In the genomic region with DNA sequence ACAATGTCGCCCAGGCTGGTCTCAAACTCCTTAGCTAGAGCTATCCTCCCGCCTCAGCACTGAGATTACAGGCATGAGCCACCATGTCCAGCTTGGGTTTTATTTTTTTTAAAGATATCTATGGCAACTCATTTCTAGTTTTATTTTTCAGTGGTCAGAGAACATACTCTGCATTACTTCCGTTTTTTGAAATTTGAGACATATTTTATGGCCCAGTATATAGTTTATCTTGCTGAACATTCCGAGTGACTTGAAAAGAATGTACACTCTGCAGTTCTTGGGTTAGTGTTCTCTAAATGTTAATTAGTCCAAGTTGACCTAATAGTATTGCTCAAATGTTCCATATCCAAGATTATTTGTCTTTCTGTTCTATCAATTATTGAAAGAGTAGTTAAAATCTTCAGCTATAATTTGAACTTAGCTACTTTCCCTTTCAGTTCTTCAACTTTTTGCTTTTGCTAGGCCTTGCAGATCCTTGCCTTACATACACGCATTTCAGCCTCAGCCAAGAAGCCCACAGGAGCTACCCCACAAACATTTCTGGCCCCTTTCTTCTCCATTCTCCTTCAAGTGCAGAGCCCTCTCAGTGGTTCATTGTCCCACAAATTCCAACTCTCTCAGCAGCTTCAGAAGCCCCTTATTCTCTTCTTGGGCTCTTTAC, we compare ENCODE assay signal across 25 cellular contexts. TPM values are rescaled to one million over a fixed set of nuclear protein-coding genes. Genes with fewer than 3 reads are reported as not detected.
DNase-seq lines count a peak whose midpoint lies in the region; ATAC-seq and TF ChIP-seq lines count a peak whose summit lies in the region.
"Had no signal": no experiment of that assay in that cellular context is flagged by ENCODE, and none has a peak within 500 bp of the region (broad histone marks: within the 10 kb centered on the region; RNA-seq: fewer than 3 reads in every experiment).

No MANE protein-coding gene starts in this region.

- no peak overlapping the region for H3K4me2 ChIP-seq in Loucy (ENCODE audit: low read depth, low read length, poor library complexity, severe bottlenecking)
- H3K4me2 ChIP-seq in mesenchymal stem cell (ENCODE audit: low read length, poor library complexity, severe bottlenecking), result no peak overlapping the region

- peaks cover 4% of the 10 kb centered on the region for H3K36me3 Mint-ChIP-seq in chondrocyte (ENCODE audit: low read depth)
- H3K36me3 Mint-ChIP-seq: activated naive CD8-positive, alpha-beta T cell treated with anti-CD3 and anti-CD28 coated beads, Interleukin-2, amount 10 ng/mL, durations not matched to agents 7 days and 5 days had no signal

- H3K36me3 ChIP-seq in Loucy (ENCODE audit: insufficient read depth, low read length) (no peaks in the 10 kb centered on the region), mesenchymal stem cell (ENCODE audit: control insufficient read depth in 1 of 2, insufficient read depth in 2 of 2, low read depth in 1 of 2, low read length in 2 of 2) (no peaks in the 10 kb centered on the region)
- H3K36me3 ChIP-seq: cardiac muscle cell, neutrophil had no signal

- no peak overlapping the region for H4K8ac ChIP-seq in mesenchymal stem cell (ENCODE audit: low read length)

- H4K20me1 ChIP-seq in Loucy (ENCODE audit: insufficient read depth, low read length, poor library complexity, severe bottlenecking), result no peaks in the 10 kb centered on the region

- H3K4ac ChIP-seq in mesenchymal stem cell (ENCODE audit: low read depth in 1 of 2, low read length in 2 of 2), result no peak overlapping the region

- no peaks in the 10 kb centered on the region for H3K27me3 Mint-ChIP-seq in chondrocyte (ENCODE audit: low read depth)
- H3K27me3 Mint-ChIP-seq: activated B cell treated with CpG ODN at 0.5 μM for 24 hours; stimulated activated naive CD8-positive, alpha-beta T cell treated with anti-CD3 and anti-CD28 coated beads, Interleukin-15, Interleukin-2, amounts not matched to agents 100 ng/mL and 50 ng/mL, for 24 hours had no signal

- no peaks in the 10 kb centered on the region; the same call in 1 of the 2 replicates for H3K9me3 ChIP-seq in Loucy (ENCODE audit: insufficient read depth, low read depth, low read length)
- H3K9me3 ChIP-seq in mesenchymal stem cell (ENCODE audit: control insufficient read depth, low read length), result no peaks in the 10 kb centered on the region
- H3K9me3 ChIP-seq: neutrophil had no signal

- TF ChIP-seq CTCF in Loucy (conservative IDR thresholded peaks at IDR 0.05; ENCODE audit: low read length) (no peak), chondrocyte (IDR thresholded peaks at IDR 0.05) (no peak)

- H2BK15ac ChIP-seq in mesenchymal stem cell (ENCODE audit: low read depth, poor library complexity, severe bottlenecking), result no peak overlapping the region

- no peak overlapping the region for H3K4me3 ChIP-seq in Loucy (ENCODE audit: low read length, poor library complexity, severe bottlenecking)
- no peak overlapping the region for H3K4me3 ChIP-seq in mesenchymal stem cell (ENCODE audit: insufficient read depth in 1 of 2, low read depth in 1 of 2, low read length in 2 of 2)
- H3K4me3 ChIP-seq: cardiac muscle cell, GM23248 had no signal

- H2AK5ac ChIP-seq in mesenchymal stem cell (ENCODE audit: low read length, severe bottlenecking), result peak overlapping the region; percentile 69

- no peak overlapping the region for H4K91ac ChIP-seq in mesenchymal stem cell (ENCODE audit: low read length)

- H3K27ac Mint-ChIP-seq in chondrocyte (ENCODE audit: unreplicated experiment), result peak overlapping the region; percentile 97
- H3K27ac Mint-ChIP-seq: activated B cell treated with CpG ODN at 0.5 μM for 24 hours; activated naive CD8-positive, alpha-beta T cell treated with anti-CD3 and anti-CD28 coated beads, Interleukin-2, amount 10 ng/mL, durations not matched to agents 7 days and 5 days; activated T-cell treated with anti-CD3 and anti-CD28 coated beads, Interleukin-2, amount 50 U/mL, for 72 hours; CD4-positive, alpha-beta memory T cell; stimulated activated naive CD8-positive, alpha-beta T cell treated with anti-CD3 and anti-CD28 coated beads, Interleukin-15, Interleukin-2, amounts not matched to agents 100 ng/mL and 50 ng/mL, for 24 hours had no signal

- no peak for ATAC-seq in HG03432 (IDR thresholded peaks at IDR 0.05; ENCODE audit: unreplicated experiment)
- ATAC-seq in HG03139 (IDR thresholded peaks at IDR 0.05; ENCODE audit: unreplicated experiment), result no peak
- no peak for ATAC-seq in GM21529 (IDR thresholded peaks at IDR 0.05; ENCODE audit: unreplicated experiment)
- ATAC-seq: activated T-cell treated with anti-CD3 and anti-CD28 coated beads, Interleukin-2, amount 50 U/mL, for 72 hours; right cardiac atrium had no signal

- H2AFZ ChIP-seq in Loucy (ENCODE audit: low read length), result 0 out of 2 replicates have a peak overlapping the region, but pooled peaks have one; percentile 8
- H2AFZ ChIP-seq in mesenchymal stem cell (ENCODE audit: low read depth, low read length), result no peak overlapping the region
- H2AFZ ChIP-seq: GM23248 had no signal

- no peak overlapping the region for H3K4me3 Mint-ChIP-seq in chondrocyte (ENCODE audit: unreplicated experiment)
- H3K4me3 Mint-ChIP-seq: activated B cell treated with CpG ODN at 0.5 μM for 24 hours; activated naive CD8-positive, alpha-beta T cell treated with anti-CD3 and anti-CD28 coated beads, Interleukin-2, amount 10 ng/mL, durations not matched to agents 7 days and 5 days; activated T-cell treated with anti-CD3 and anti-CD28 coated beads, Interleukin-2, amount 50 U/mL, for 72 hours; CD4-positive, alpha-beta memory T cell; stimulated activated naive CD8-positive, alpha-beta T cell treated with anti-CD3 and anti-CD28 coated beads, Interleukin-15, Interleukin-2, amounts not matched to agents 100 ng/mL and 50 ng/mL, for 24 hours had no signal

- no peak overlapping the region for H3K18ac ChIP-seq in mesenchymal stem cell (ENCODE audit: low read depth in 1 of 2, low read length in 2 of 2)

- no peak overlapping the region for H2BK12ac ChIP-seq in mesenchymal stem cell (ENCODE audit: low read length in 2 of 2)

- H3K27me3 ChIP-seq in Loucy (ENCODE audit: insufficient read depth, low read length, poor library complexity, severe bottlenecking) (no peaks in the 10 kb centered on the region), mesenchymal stem cell (ENCODE audit: control insufficient read depth in 1 of 2, insufficient read depth in 1 of 2, low read length in 2 of 2) (peaks cover 0 to 3% of the 10 kb centered on the region in 2 experiments)
- H3K27me3 ChIP-seq: cardiac muscle cell, neutrophil had no signal

- H3K79me1 ChIP-seq in mesenchymal stem cell (replicated peaks; ENCODE audit: low read length, poor library complexity, severe bottlenecking), result no peaks in the 10 kb centered on the region

- 65% methylated on average over 3 of the region's 5 CpGs for WGBS in mesenchymal stem cell

- H3K9me2 ChIP-seq in Loucy (replicated peaks; ENCODE audit: low read depth, low read length), result no peaks in the 10 kb centered on the region

- no peaks in the 10 kb centered on the region for H3K4me1 ChIP-seq in Loucy (ENCODE audit: insufficient read depth, low read length, poor library complexity, severe bottlenecking)
- peaks cover 3% of the 10 kb centered on the region for H3K4me1 ChIP-seq in mesenchymal stem cell (ENCODE audit: control insufficient read depth, insufficient read depth, low read depth, low read length)

- H3K79me2 ChIP-seq in Loucy (ENCODE audit: insufficient read depth, low read length), result no peaks in the 10 kb centered on the region

- H3K27ac ChIP-seq in mesenchymal stem cell (ENCODE audit: low read length, poor library complexity, severe bottlenecking), result peak overlapping the region; percentile 89
- H3K27ac ChIP-seq: cardiac muscle cell, GM23248, neutrophil had no signal

- H3K4me1 Mint-ChIP-seq in chondrocyte (ENCODE audit: low read depth), result peaks cover 49% of the 10 kb centered on the region
- H3K4me1 Mint-ChIP-seq: activated B cell treated with CpG ODN at 0.5 μM for 24 hours; activated naive CD8-positive, alpha-beta T cell treated with anti-CD3 and anti-CD28 coated beads, Interleukin-2, amount 10 ng/mL, durations not matched to agents 7 days and 5 days had no signal

- H3K23ac ChIP-seq in mesenchymal stem cell (ENCODE audit: low read length in 2 of 2), result no peak overlapping the region

- peak; percentile 28 for DNase-seq in AG08396 (ENCODE audit: low spot score)
- DNase-seq in chondrocyte (ENCODE audit: low spot score), result no peak
- peak; percentile 65 for DNase-seq in mesenchymal stem cell
- DNase-seq in NCI-H1930 (lab: John Stamatoyannopoulos, UW), result no peak
- DNase-seq: ACHN; activated B cell treated with CpG ODN at 0.5 μM for 24 hours; activated naive CD8-positive, alpha-beta T cell treated with anti-CD3 and anti-CD28 coated beads, Interleukin-2, amount 10 ng/mL, durations not matched to agents 7 days and 5 days; activated T-cell treated with anti-CD3 and anti-CD28 coated beads, Interleukin-2, amount 50 U/mL, for 72 hours; CD4-positive, alpha-beta memory T cell; DMS79; effector memory CD4-positive, alpha-beta T cell; GM23248; NCI-H1092; NCI-H2081; SHP77; stimulated activated CD4-positive, alpha-beta T cell treated with anti-CD3 and anti-CD28 coated beads, Interleukin-1b, Interleukin-23, amount 100 ng/mL, for 48 hours; T-helper 1 cell had no signal

- H2BK5ac ChIP-seq in mesenchymal stem cell (ENCODE audit: low read depth, low read length, poor library complexity, severe bottlenecking), result peak overlapping the region; percentile 67

- H3K14ac ChIP-seq in mesenchymal stem cell (ENCODE audit: low read length in 2 of 2), result no peak overlapping the region

- peaks cover 8% of the 10 kb centered on the region for H3K9me3 Mint-ChIP-seq in chondrocyte (ENCODE audit: low read depth)

- H3F3A ChIP-seq in Loucy (ENCODE audit: low read depth), result no peaks in the 10 kb centered on the region

- H3K9ac ChIP-seq in Loucy (ENCODE audit: low read depth, low read length, poor library complexity, severe bottlenecking), result no peak overlapping the region
- no peak overlapping the region for H3K9ac ChIP-seq in mesenchymal stem cell (ENCODE audit: low read length)
- H3K9ac ChIP-seq: GM23248 had no signal

- no peak overlapping the region for H2BK120ac ChIP-seq in mesenchymal stem cell (ENCODE audit: low read depth, low read length)

RNA-seq across cellular contexts. Expression of a gene that starts 22.3 kb away (rescaled TPM):
- total RNA-seq in chondrocyte, result 38.1 to 43.3 TPM (median 38.3 TPM) in 3 replicates
- 32.6 TPM for polyA plus RNA-seq in mesenchymal stem cell (2013, experiment 1 of 2)
- polyA plus RNA-seq in mesenchymal stem cell (2013, experiment 2 of 2), result 32.9 TPM

Comparison
In these comparisons a context has a peak if more than half of its experiments do, and no peak if none do; other contexts are left out.
1. DNase-seq: peak in AG08396 (single experiment) and mesenchymal stem cell (single experiment); none in chondrocyte (single experiment) and NCI-H1930 (0 of 2).